29 cellular contexts compared by ENCODE assay signal in genomic region chr1:41878911-41879310, GRCh38.
"Had no signal": no experiment of that assay in that cellular context is flagged by ENCODE, and none has a peak within 500 bp of the region (broad histone marks: within the 10 kb centered on the region; RNA-seq: fewer than 3 reads in every experiment).

No MANE protein-coding gene starts in this region.

- H3K4me3 ChIP-seq: ascending aorta, cardiac muscle cell, coronary artery, dorsolateral prefrontal cortex, gastrocnemius medialis, hepatocyte, pancreas, psoas muscle, right atrium auricular region, smooth muscle cell, suprapubic skin, tibial nerve had no signal

- H3K4me2 ChIP-seq: hepatocyte, smooth muscle cell had no signal

- H3K27me3 Mint-ChIP-seq: activated CD8-positive, alpha-beta memory T cell treated with anti-CD3 and anti-CD28 coated beads, Interleukin-2, amount 10 ng/mL, durations not matched to agents 7 days and 5 days; activated CD8-positive, alpha-beta T cell treated with anti-CD3 and anti-CD28 coated beads for 36 hours; naive thymus-derived CD4-positive, alpha-beta T cell had no signal

- H3K36me3 Mint-ChIP-seq: activated CD8-positive, alpha-beta memory T cell treated with anti-CD3 and anti-CD28 coated beads, Interleukin-2, amount 10 ng/mL, durations not matched to agents 7 days and 5 days; activated naive CD4-positive, alpha-beta T cell treated with anti-CD3 and anti-CD28 coated beads, Interleukin-2, amount 10 ng/mL, durations not matched to agents 7 days and 5 days; brain had no signal

- ATAC-seq: activated CD8-positive, alpha-beta memory T cell treated with anti-CD3 and anti-CD28 coated beads, Interleukin-2, amount 10 ng/mL, durations not matched to agents 7 days and 5 days; activated CD8-positive, alpha-beta T cell treated with anti-CD3 and anti-CD28 coated beads for 36 hours; gastrocnemius medialis; left ventricle myocardium superior; naive thymus-derived CD4-positive, alpha-beta T cell; pancreas; psoas muscle had no signal

- FAIRE-seq: pancreas, TTC549 had no signal

- H3K27me3 ChIP-seq: ascending aorta, cardiac muscle cell, dorsolateral prefrontal cortex, gastrocnemius medialis, hepatocyte, pancreas, right atrium auricular region, suprapubic skin, tibial nerve had no signal

- H2AFZ ChIP-seq: hepatocyte had no signal

- H3K36me3 ChIP-seq: ascending aorta, cardiac muscle cell, gastrocnemius medialis, pancreas, right atrium auricular region, suprapubic skin, tibial nerve had no signal

- H3K9me3 ChIP-seq: ascending aorta, gastrocnemius medialis, pancreas, psoas muscle, right atrium auricular region, suprapubic skin, tibial nerve had no signal

- H3K4me3 Mint-ChIP-seq: activated CD8-positive, alpha-beta memory T cell treated with anti-CD3 and anti-CD28 coated beads, Interleukin-2, amount 10 ng/mL, durations not matched to agents 7 days and 5 days; activated CD8-positive, alpha-beta T cell treated with anti-CD3 and anti-CD28 coated beads for 36 hours; activated naive CD4-positive, alpha-beta T cell treated with anti-CD3 and anti-CD28 coated beads, Interleukin-2, amount 10 ng/mL, durations not matched to agents 7 days and 5 days; activated naive CD8-positive, alpha-beta T cell treated with anti-CD3 and anti-CD28 coated beads, Interleukin-2, amount 10 ng/mL, durations not matched to agents 7 days and 5 days; brain; naive thymus-derived CD4-positive, alpha-beta T cell had no signal

- H3K27ac Mint-ChIP-seq: activated CD8-positive, alpha-beta memory T cell treated with anti-CD3 and anti-CD28 coated beads, Interleukin-2, amount 10 ng/mL, durations not matched to agents 7 days and 5 days; activated CD8-positive, alpha-beta T cell treated with anti-CD3 and anti-CD28 coated beads for 36 hours; activated naive CD4-positive, alpha-beta T cell treated with anti-CD3 and anti-CD28 coated beads, Interleukin-2, amount 10 ng/mL, durations not matched to agents 7 days and 5 days; brain had no signal

- H3K79me2 ChIP-seq: hepatocyte had no signal

- H3K27ac ChIP-seq: ascending aorta, cardiac muscle cell, coronary artery, dorsolateral prefrontal cortex, gastrocnemius medialis, hepatocyte, pancreas, psoas muscle, suprapubic skin, tibial nerve had no signal

- H3K9me3 Mint-ChIP-seq: activated CD8-positive, alpha-beta T cell treated with anti-CD3 and anti-CD28 coated beads for 36 hours; activated naive CD4-positive, alpha-beta T cell treated with anti-CD3 and anti-CD28 coated beads, Interleukin-2, amount 10 ng/mL, durations not matched to agents 7 days and 5 days; activated naive CD8-positive, alpha-beta T cell treated with anti-CD3 and anti-CD28 coated beads, Interleukin-2, amount 10 ng/mL, durations not matched to agents 7 days and 5 days; brain; naive thymus-derived CD4-positive, alpha-beta T cell had no signal

- DNase-seq: activated CD4-positive, alpha-beta T cell treated with anti-CD3 and anti-CD28 coated beads, Interleukin-2, amount 50 U/mL, for 1 hour; activated CD4-positive, CD25-positive, alpha-beta regulatory T cell treated with anti-CD3 and anti-CD28 coated beads, Interleukin-2, amount 50 U/mL, for 72 hours; activated CD8-positive, alpha-beta memory T cell treated with anti-CD3 and anti-CD28 coated beads, Interleukin-2, amount 10 ng/mL, durations not matched to agents 7 days and 5 days; activated CD8-positive, alpha-beta T cell treated with anti-CD3 and anti-CD28 coated beads for 36 hours; activated naive CD4-positive, alpha-beta T cell treated with anti-CD3 and anti-CD28 coated beads, Interleukin-2, amount 10 ng/mL, durations not matched to agents 7 days and 5 days; activated naive CD8-positive, alpha-beta T cell treated with anti-CD3 and anti-CD28 coated beads, Interleukin-2, amount 10 ng/mL, durations not matched to agents 7 days and 5 days; activated T-cell treated with anti-CD3 and anti-CD28 coated beads for 4 hours; dorsolateral prefrontal cortex; effector memory CD4-positive, alpha-beta T cell; gastrocnemius medialis; left ventricle myocardium superior; midbrain; naive thymus-derived CD4-positive, alpha-beta T cell; nucleus accumbens; pancreas; psoas muscle; stimulated activated CD4-positive, alpha-beta T cell treated with anti-CD3 and anti-CD28 coated beads, Interleukin-1b, Interleukin-23, amount 100 ng/mL, for 48 hours; stimulated activated naive CD4-positive, alpha-beta T cell; T-helper 9 cell had no signal
